ENCODE assay signal across 8 cellular contexts in the genomic region with DNA sequence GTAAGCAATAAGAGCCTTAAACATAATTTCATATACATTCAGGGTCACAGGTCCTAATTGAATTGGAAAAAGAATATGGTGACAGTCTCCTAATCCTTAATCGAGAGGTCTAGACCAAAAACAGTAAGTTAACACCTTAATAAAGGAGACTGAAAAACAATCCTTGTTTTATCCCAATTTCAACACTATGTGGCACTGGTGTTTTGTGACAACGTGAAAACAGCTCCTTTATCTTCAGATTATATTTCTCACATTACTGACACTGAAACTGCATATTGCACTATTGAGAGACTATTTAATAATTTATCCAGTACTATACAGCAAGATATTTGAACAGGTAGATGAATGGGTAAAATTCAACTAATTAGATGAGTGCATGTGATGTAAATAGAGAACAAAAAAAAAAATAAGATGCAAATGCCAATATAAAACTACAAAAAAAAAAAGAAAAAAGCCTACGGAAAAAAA. TPM values are rescaled to one million over a fixed set of nuclear protein-coding genes. Genes with fewer than 3 reads are reported as not detected.
DNase-seq lines count a peak whose midpoint lies in the region; ATAC-seq and TF ChIP-seq lines count a peak whose summit lies in the region.

No MANE protein-coding gene starts in this region.

- POLR2A ChIA-PET in PC-9 (lab: Charles Lee; ENCODE audit: unreplicated experiment): interaction anchor here (0.6 kb wide), 1 partner anchor 76 kb away, joined by 3 read pairs; no protein-coding TSS in a partner anchor

- peaks cover 32% of the 10 kb centered on the region for H3K4me1 ChIP-seq in PC-9 (replicated peaks; ENCODE audit: insufficient read depth)
- peaks cover 12% of the 10 kb centered on the region for H3K4me1 ChIP-seq in osteoblast (ENCODE audit: insufficient read depth, low read length)

- H3K27me3 ChIP-seq in PC-9 (ENCODE audit: insufficient read depth, low read depth) (no peaks in the 10 kb centered on the region), osteoblast (ENCODE audit: insufficient read depth, low read length) (no peaks in the 10 kb centered on the region)

- no peak overlapping the region for H3K4me3 ChIP-seq in PC-9
- H3K4me3 ChIP-seq in osteoblast (ENCODE audit: insufficient read depth, low read length): no peak overlapping the region

- peaks cover 29% of the 10 kb centered on the region for H3F3A ChIP-seq in PC-9 (ENCODE audit: insufficient read depth, low read depth)

- DNase-seq in AML-193 (lab: John Stamatoyannopoulos, UW): peak; percentile 58 to 63
- DNase-seq in GM13976 (ENCODE audit: low spot score): peak; percentile 29
- DNase-seq in PC-9: peak in 1 of 2 experiments; percentile 55
- DNase-seq in erythroblast (lab: John Stamatoyannopoulos, UW): peak; percentile 68 to 78
- DNase-seq in osteoblast (ENCODE audit: insufficient read length, low spot score, missing footprints): no peak

- H4K20me1 ChIP-seq in PC-9 (ENCODE audit: insufficient read depth): no peaks in the 10 kb centered on the region
- H4K20me1 ChIP-seq in osteoblast (ENCODE audit: insufficient read depth, low read length): no peaks in the 10 kb centered on the region

- H3K4me2 ChIP-seq in PC-9: no peak overlapping the region
- H3K4me2 ChIP-seq in osteoblast (ENCODE audit: insufficient read depth, low read length): no peak overlapping the region

- H3K9me3 ChIP-seq in PC-9 (ENCODE audit: insufficient read depth, low read depth) (no peaks in the 10 kb centered on the region; the same call in 1 of the 2 replicates), osteoblast (ENCODE audit: low read depth, low read length) (no peaks in the 10 kb centered on the region)

- no TSS peak for BruUV-seq in PC-9 (replicated peaks; lab: Mats Ljungman, UMichigan)

- intact Hi-C loops in PC-9 (cut with micrococcal nuclease; ENCODE audit: unreplicated experiment): loop anchor here (1.0 to 10.0 kb wide), 6 partner anchors 35 to 521 kb away; a partner anchor contains a TSS

- in situ Hi-C loops in GM13976 (cut with MboI; ENCODE audit: low sequenced_read_pairs, unreplicated experiment): loop anchor here (25.0 kb wide), 1 partner anchor 526 kb away; a partner anchor contains a TSS

- H3K9me2 ChIP-seq in PC-9 (ENCODE audit: insufficient read depth): no peaks in the 10 kb centered on the region

- ATAC-seq in GM18498 (IDR thresholded peaks at IDR 0.05; ENCODE audit: unreplicated experiment) (no peak), GM18870 (IDR thresholded peaks at IDR 0.05; ENCODE audit: unreplicated experiment) (no peak), HG02588 (IDR thresholded peaks at IDR 0.05; ENCODE audit: unreplicated experiment) (no peak)

- H3K79me2 ChIP-seq in PC-9 (ENCODE audit: low read depth) (peaks cover 39% of the 10 kb centered on the region), osteoblast (ENCODE audit: insufficient read depth, low read length) (peaks cover 29% of the 10 kb centered on the region)

- TF ChIP-seq POLR2A in erythroblast (IDR thresholded peaks at IDR 0.05; ENCODE audit: low read length): no peak

- H2AFZ ChIP-seq in PC-9 (no peak overlapping the region), osteoblast (ENCODE audit: low read length) (no peak overlapping the region)

- peak; percentile 18 for TF ChIP-seq CTCF in GM13976 (IDR thresholded peaks at IDR 0.05; ENCODE audit: borderline replicate concordance, control extremely low read depth, extremely low read depth, insufficient read depth, missing control alignments)
- TF ChIP-seq CTCF in PC-9 (conservative IDR thresholded peaks at IDR 0.05): peak; percentile 73
- TF ChIP-seq CTCF in osteoblast (IDR thresholded peaks at IDR 0.05; ENCODE audit: extremely low read depth, low read depth, low read length): peak; percentile 56

- peak overlapping the region; percentile 35 for H3K27ac ChIP-seq in PC-9
- no peak overlapping the region for H3K27ac ChIP-seq in osteoblast (ENCODE audit: low read depth, low read length)

- CTCF ChIA-PET in PC-9 (lab: Charles Lee): interaction anchor here (0.5 to 1.4 kb wide), 4 partner anchors 23 to 115 kb away, joined by 3 to 4 read pairs (median 3); no protein-coding TSS in a partner anchor

- H3K36me3 ChIP-seq in PC-9 (ENCODE audit: low read depth) (peaks cover 31% of the 10 kb centered on the region), osteoblast (ENCODE audit: insufficient read depth, low read length) (peaks cover 17% of the 10 kb centered on the region)

RNA-seq across cellular contexts. Expression of a gene that starts 34.1 kb away (rescaled TPM):
- 63.1 and 81.4 TPM in 2 replicates for total RNA-seq in PC-9 (2021)
- total RNA-seq in osteoblast: 27.1 and 31.8 TPM in 2 replicates

Comparison
In these comparisons a context has a peak if more than half of its experiments do, and no peak if none do; other contexts are left out.
1. CTCF ChIP-seq: peak in every context shown above with its lines; median percentile 73 in PC-9; 56 in osteoblast; 18 in GM13976.